ENCODE assay signal across 29 cellular contexts in the genomic region with DNA sequence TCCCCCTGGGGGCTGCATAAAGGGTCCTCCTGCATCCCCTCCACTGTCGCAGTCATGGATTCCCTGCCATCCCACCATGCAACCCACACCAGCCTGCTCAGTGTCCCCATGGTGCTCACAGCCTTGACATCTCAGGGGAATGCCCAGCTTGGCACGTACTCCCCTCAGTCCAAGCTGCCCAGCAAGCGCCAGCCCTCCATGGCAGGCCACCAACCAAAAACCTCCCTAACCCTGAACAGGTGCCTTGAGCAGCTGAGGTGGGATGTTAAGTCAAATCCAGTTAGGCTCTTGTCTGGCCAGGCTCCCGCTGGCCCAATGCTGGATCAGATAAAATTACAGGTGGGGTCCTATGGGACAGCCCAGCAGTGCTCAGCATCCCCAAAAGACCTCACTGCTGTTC. TPM values are rescaled to one million over a fixed set of nuclear protein-coding genes. Genes with fewer than 3 reads are reported as not detected.
DNase-seq lines count a peak whose midpoint lies in the region; ATAC-seq, FAIRE-seq and TF ChIP-seq lines count a peak whose summit lies in the region.
"Had no signal": no experiment of that assay in that cellular context is flagged by ENCODE, and none has a peak within 500 bp of the region (broad histone marks: within the 10 kb centered on the region; RNA-seq: fewer than 3 reads in every experiment).

No MANE protein-coding gene starts in this region.

- no peaks in the 10 kb centered on the region for H4K20me1 ChIP-seq in H1 (replicated peaks in 1 of 2; ENCODE audit: control insufficient read depth in 1 of 2, insufficient read depth in 2 of 2, low read length in 2 of 2)
- H4K20me1 ChIP-seq: BLaER1 had no signal

- no peak overlapping the region for H3K27ac Mint-ChIP-seq in activated naive CD4-positive, alpha-beta T cell treated with anti-CD3 and anti-CD28 coated beads, Interleukin-2, amount 50 U/mL, for 72 hours
- H3K27ac Mint-ChIP-seq: CD4-positive, alpha-beta T cell; GM23338 had no signal

- no peak overlapping the region for H3K23ac ChIP-seq in H1 (ENCODE audit: insufficient read length)

- H3K9ac ChIP-seq in HUES48 (ENCODE audit: low read depth, low read length) (no peak overlapping the region), H1 (replicated peaks in 1 of 4; ENCODE audit: extremely low read depth in 1 of 4, low read depth in 3 of 4, low read length in 3 of 4) (no peak overlapping the region)
- H3K9ac ChIP-seq: BLaER1, KMS-11 had no signal

- WGBS in H1 (ENCODE audit: extremely low coverage in 1 of 2, insufficient coverage in 1 of 2, insufficient read length in 1 of 2, insufficient replicate concordance in 2 of 2, low coverage in 1 of 2, low lambda C conversion rate in 2 of 2, missing lambda C conversion rate in 1 of 2), 2 experiments = 91% methylated on average over 4 of the region's 4 CpGs; no CpG with 5 or more reads in 1 of the 2 experiments
- WGBS in suprapubic skin = 88% methylated on average over 3 of the region's 4 CpGs
- 57 to 96% methylated on average over 3 of the region's 4 CpGs for WGBS in lower leg skin, 2 donors

- no peaks in the 10 kb centered on the region for H3K9me3 Mint-ChIP-seq in activated naive CD4-positive, alpha-beta T cell treated with anti-CD3 and anti-CD28 coated beads, Interleukin-2, amount 50 U/mL, for 72 hours
- H3K9me3 Mint-ChIP-seq: CD4-positive, alpha-beta T cell had no signal

- H3K27me3 ChIP-seq in HUES48 (ENCODE audit: control insufficient read depth, insufficient read depth, low read length) = no peaks in the 10 kb centered on the region
- no peaks in the 10 kb centered on the region for H3K27me3 ChIP-seq in H1 (replicated peaks in 1 of 4; ENCODE audit: control insufficient read depth in 3 of 4, extremely low read depth in 1 of 4, insufficient read depth in 3 of 4, low read length in 3 of 4)
- H3K27me3 ChIP-seq in suprapubic skin = no peaks in the 10 kb centered on the region
- H3K27me3 ChIP-seq: BLaER1 had no signal

- no peak for DNase-seq in H1 (ENCODE audit: low read depth in 1 of 2, low spot score in 2 of 2)
- peak; percentile 77 for DNase-seq in myocyte (ENCODE audit: low read depth)
- no peak for DNase-seq in suprapubic skin (ENCODE audit: low spot score in 2 of 2)
- no peak for DNase-seq in ACHN
- DNase-seq in lower leg skin (ENCODE audit: low spot score in 2 of 2) = no peak
- DNase-seq in NCI-H2029 treated with DMSO at 0.1 percent for 48 hours (lab: John Stamatoyannopoulos, UW) = no peak
- no peak for DNase-seq in activated naive CD4-positive, alpha-beta T cell treated with anti-CD3 and anti-CD28 coated beads, Interleukin-2, amount 50 U/mL, for 72 hours (ENCODE audit: low spot score in 2 of 2)
- DNase-seq: CD4-positive, alpha-beta T cell; COR-L47; HCEC 1CT; IMR-90; MV-4-11; NCI-H1105 treated with DMSO at 0.1 percent for 48 hours; NCI-H2081; NCI-H2171; NCI-H345; NCI-H524; NCI-H774 had no signal

- POLR2A ChIA-PET in H1 (lab: Charles Lee; ENCODE audit: partially characterized antibody) = no interaction called here

- H3K4me1 ChIP-seq in HUES48 (ENCODE audit: control insufficient read depth, insufficient read depth, low read length) (no peaks in the 10 kb centered on the region), H1 (replicated peaks in 1 of 4; ENCODE audit: control insufficient read depth in 3 of 4, insufficient read depth in 4 of 4, low read length in 3 of 4) (peaks cover 0 to 3% (median 1%) of the 10 kb centered on the region in 4 experiments; a peak in 3 of 7 replicates), suprapubic skin (peaks cover 10% of the 10 kb centered on the region)
- H3K4me1 ChIP-seq: SJSA1 had no signal

- no peak for TF ChIP-seq RAD21 in H1 (IDR thresholded peaks at IDR 0.05 in 1 of 2, conservative IDR thresholded peaks at IDR 0.05 in 1 of 2; ENCODE audit: low read depth in 2 of 2, low read length in 2 of 2)

- no peaks in the 10 kb centered on the region for H3K79me1 ChIP-seq in H1 (ENCODE audit: low read depth, low read length)

- peak overlapping the region; percentile 42; the same call in 1 of the 2 replicates for H2BK12ac ChIP-seq in H1 (ENCODE audit: low read depth, low read length)

- ATAC-seq in activated naive CD4-positive, alpha-beta T cell treated with anti-CD3 and anti-CD28 coated beads, Interleukin-2, amount 50 U/mL, for 72 hours = no peak
- ATAC-seq: GM23338, Right ventricle myocardium inferior had no signal

- no peak overlapping the region for H2AFZ ChIP-seq in H1 (ENCODE audit: low read length)
- H2AFZ ChIP-seq: GM23338 had no signal

- H3K18ac ChIP-seq in H1 (ENCODE audit: extremely low read depth, low read length) = no peak overlapping the region

- TF ChIP-seq EP300 in H1 (IDR thresholded peaks at IDR 0.05; ENCODE audit: borderline replicate concordance in 1 of 2, low read depth in 2 of 2, low read length in 2 of 2) = no peak
- TF ChIP-seq EP300 in suprapubic skin (IDR thresholded peaks at IDR 0.05) = no peak

- no peak overlapping the region for H3K56ac ChIP-seq in H1 (replicated peaks; ENCODE audit: insufficient read length, low read depth, low read length)

- H2BK120ac ChIP-seq in H1 (replicated peaks; ENCODE audit: low read depth, low read length) = no peak overlapping the region

- intact Hi-C loops in lower leg skin (cut with DNase I; ENCODE audit: low total_unique reads) = no loop called here

- no peak overlapping the region for H3K4me2 ChIP-seq in H1 (ENCODE audit: insufficient read depth in 1 of 2, low read depth in 2 of 2, low read length in 2 of 2)
- H3K4me2 ChIP-seq: BLaER1, GM23338, KMS-11 had no signal

- CTCF ChIA-PET in H1 (lab: Charles Lee; ENCODE audit: partially characterized antibody) = interaction anchor here (1.1 to 3.7 kb wide), 2 partner anchors 31 to 74 kb away, joined by 5 to 12 read pairs; no protein-coding TSS in a partner anchor

- H2BK5ac ChIP-seq in H1 (ENCODE audit: low read depth, low read length) = no peak overlapping the region

- H2BK15ac ChIP-seq in H1 (ENCODE audit: low read length) = no peak overlapping the region

- no peak overlapping the region for H4K91ac ChIP-seq in H1 (replicated peaks; ENCODE audit: insufficient read length, low read length)

- H3K9me3 ChIP-seq in HUES48 (ENCODE audit: control insufficient read depth, insufficient read depth, low read length) (no peaks in the 10 kb centered on the region), H1 (ENCODE audit: insufficient read depth in 2 of 2, low read depth in 1 of 2, low read length in 1 of 2) (no peaks in the 10 kb centered on the region), suprapubic skin (no peaks in the 10 kb centered on the region)
- H3K9me3 ChIP-seq: BLaER1, SJSA1 had no signal

- in situ Hi-C loops in ACHN (cut with HindIII; ENCODE audit: low pct_ligation_motif_present, low pct_unique_long_range_greater_than_20kb, low sequenced_read_pairs) = no loop called here

- no peak overlapping the region for H2BK20ac ChIP-seq in H1 (ENCODE audit: low read length)

- TF ChIP-seq CTCF in H1 (IDR thresholded peaks at IDR 0.05; ENCODE audit: control extremely low read depth in 1 of 3, insufficient read depth in 1 of 3, low read depth in 1 of 3, low read length in 3 of 3) (no peak), suprapubic skin (IDR thresholded peaks at IDR 0.05) (no peak), lower leg skin (IDR thresholded peaks at IDR 0.05) (no peak)

- H3K36me3 Mint-ChIP-seq in activated naive CD4-positive, alpha-beta T cell treated with anti-CD3 and anti-CD28 coated beads, Interleukin-2, amount 50 U/mL, for 72 hours = no peaks in the 10 kb centered on the region

- no peak overlapping the region for H3K14ac ChIP-seq in H1 (ENCODE audit: insufficient read length)

- FAIRE-seq in H1 (lab: Jason Lieb, UNC) = no peak
- FAIRE-seq: G401.6, GM12892, GM18507, HTR-8/SVneo had no signal

- TF ChIP-seq POLR2A in H1 (IDR thresholded peaks at IDR 0.05; ENCODE audit: control extremely low read depth in 1 of 2, low read depth in 2 of 2, low read length in 2 of 2) = no peak
- no peak for TF ChIP-seq POLR2A in suprapubic skin (IDR thresholded peaks at IDR 0.05)
- no peak for TF ChIP-seq POLR2A in lower leg skin (IDR thresholded peaks at IDR 0.05)

- H3K23me2 ChIP-seq in H1 (ENCODE audit: low read depth, low read length) = no peaks in the 10 kb centered on the region

- no peaks in the 10 kb centered on the region for H3K79me2 ChIP-seq in H1 (ENCODE audit: control insufficient read depth in 1 of 2, insufficient read depth in 2 of 2, low read length in 2 of 2)

- H3K36me3 ChIP-seq in HUES48 (ENCODE audit: control insufficient read depth, insufficient read depth, low read length) (no peaks in the 10 kb centered on the region), H1 (ENCODE audit: control insufficient read depth in 2 of 4, insufficient read depth in 4 of 4, low read length in 3 of 4) (no peaks in the 10 kb centered on the region), suprapubic skin (no peaks in the 10 kb centered on the region)
- H3K36me3 ChIP-seq: BLaER1, SJSA1 had no signal

- H2AK5ac ChIP-seq in H1 (ENCODE audit: low read depth, low read length) = no peak overlapping the region

- H3K4ac ChIP-seq in H1 (replicated peaks; ENCODE audit: insufficient read length, low read depth, low read length) = no peak overlapping the region

- no peak overlapping the region for H4K8ac ChIP-seq in H1 (ENCODE audit: extremely low read depth, insufficient read depth, low read length)

- no peak overlapping the region for H3K4me3 ChIP-seq in HUES48 (ENCODE audit: low read depth, low read length)
- H3K4me3 ChIP-seq in H1 (ENCODE audit: extremely low read depth in 1 of 4, insufficient read depth in 2 of 4, low read depth in 3 of 4, low read length in 4 of 4) = no peak overlapping the region
- H3K4me3 ChIP-seq in suprapubic skin = no peak overlapping the region
- H3K4me3 ChIP-seq in lower leg skin (ENCODE audit: low read depth, poor library complexity, severe bottlenecking) = no peak overlapping the region
- H3K4me3 ChIP-seq: BLaER1, GM23338, SJSA1 had no signal

- H4K5ac ChIP-seq in H1 (ENCODE audit: insufficient read length, low read depth, low read length) = no peak overlapping the region

- H3K27ac ChIP-seq in HUES48 (ENCODE audit: low read depth, low read length) = peak overlapping the region; percentile 28
- H3K27ac ChIP-seq in H1 (ENCODE audit: low read depth, low read length) = no peak overlapping the region
- peak overlapping the region; percentile 46 for H3K27ac ChIP-seq in suprapubic skin
- H3K27ac ChIP-seq: BLaER1, KMS-11, SJSA1 had no signal

RNA-seq across cellular contexts. Expression of a gene that starts 0.3 kb away (rescaled TPM):
- total RNA-seq in H1 (2021; fragmentation: NEBNext Ultra II Directional; extraction: Animal tissue kit (Norgen Biotek cat#: 25700)) = 0.27 TPM in 1 of 2 replicates, not detected in the other
- polyA plus RNA-seq in H1 (2011; rRNA removed) = 0.08 and 0.32 TPM in 2 replicates
- 0.23 TPM for polyA plus RNA-seq in H1 (2011; cell fraction: cytosol; rRNA removed)
- polyA plus RNA-seq in H1 (2011; cell fraction: nucleus; rRNA removed) = 0.13 TPM
- polyA plus RNA-seq in H1 (2012, experiment 1 of 2) = 0.25 to 0.53 TPM (median 0.42 TPM) in 4 replicates
- polyA plus RNA-seq in H1 (2012, experiment 2 of 2) = 0.07 TPM
- polyA plus RNA-seq in H1 (2013, experiment 1 of 2) = 0.04 TPM
- 0.04 TPM for polyA plus RNA-seq in H1 (2013, experiment 2 of 2)
- 0.13 and 0.41 TPM in 2 replicates for polyA minus RNA-seq in H1 (2011; rRNA and poly(A)+ RNA removed)
- polyA minus RNA-seq in H1 (2011; cell fraction: cytosol; rRNA and poly(A)+ RNA removed) = not detected
- polyA minus RNA-seq in H1 (2011; cell fraction: nucleus; rRNA and poly(A)+ RNA removed) = 0.30 TPM
- not detected in 2 replicates for total RNA-seq in myocyte
- polyA plus RNA-seq in myocyte (2012) = 0.05 TPM
- 1 to 10 TPM; 1.7 to 9.4 (median 3.4) TPM for total RNA-seq in suprapubic skin
- 1 to 10 TPM in 3 of 4 donors, under 1 TPM in 1; 0.38 to 5.7 (median 2.7) TPM for total RNA-seq in lower leg skin
- total RNA-seq in activated naive CD4-positive, alpha-beta T cell treated with anti-CD3 and anti-CD28 coated beads, Interleukin-2, amount 50 U/mL, for 72 hours = not detected
- total RNA-seq: CD4-positive, alpha-beta T cell; Daoy; GM23338; IMR-90; Right ventricle myocardium inferior; SJSA1 had no signal
- polyA plus RNA-seq: GM23338, IMR-90 had no signal
